In the genomic region with DNA sequence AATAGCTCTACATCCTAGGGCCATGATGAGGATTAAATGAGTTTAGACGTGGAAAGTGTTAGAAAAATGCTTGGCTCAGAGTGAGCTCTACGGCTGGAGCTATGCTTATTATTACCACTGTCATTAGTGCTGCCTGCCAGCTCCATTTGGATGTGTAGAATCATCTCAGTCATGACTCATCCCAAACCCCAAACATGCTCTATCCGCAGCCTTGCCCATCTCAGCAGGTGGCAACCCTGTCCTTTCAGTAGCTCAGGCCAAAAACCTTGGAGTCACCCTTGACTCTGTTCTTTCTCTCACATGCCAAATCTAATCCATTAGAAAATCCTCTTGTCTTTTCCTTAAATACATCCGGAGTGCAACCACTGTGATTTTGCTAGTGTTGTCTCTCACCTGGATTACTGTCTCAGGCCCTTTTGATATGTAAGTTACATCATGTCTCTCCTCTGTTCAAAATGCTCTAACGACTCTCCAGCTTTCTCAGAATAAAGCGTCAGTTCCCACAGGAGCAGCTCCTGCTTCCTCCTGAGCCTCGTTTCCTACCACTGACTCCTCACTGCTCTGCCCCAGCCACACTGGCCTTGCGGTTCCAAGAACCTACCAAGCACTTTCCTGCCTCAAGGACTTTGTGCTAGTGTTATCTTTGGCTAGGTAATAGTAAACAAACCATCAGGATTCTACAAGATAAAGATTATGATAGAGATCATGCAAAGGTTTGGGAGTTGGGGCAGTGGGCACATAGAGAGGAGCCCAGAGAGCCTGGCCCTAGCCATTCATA, we compare ENCODE assay signal across 18 cellular contexts. TPM values are rescaled to one million over a fixed set of nuclear protein-coding genes. Genes with fewer than 3 reads are reported as not detected.
DNase-seq lines count a peak whose midpoint lies in the region; ATAC-seq lines count a peak whose summit lies in the region.
"Had no signal": no experiment of that assay in that cellular context is flagged by ENCODE, and none has a peak within 500 bp of the region (broad histone marks: within the 10 kb centered on the region; RNA-seq: fewer than 3 reads in every experiment).

No MANE protein-coding gene starts in this region.

- H3K4me3 ChIP-seq in SJCRH30, result no peak overlapping the region
- H3K4me3 ChIP-seq in mesendoderm (ENCODE audit: low read length), result no peak overlapping the region
- H3K4me3 ChIP-seq: BLaER1 treated with 17β-estradiol and CSF1 and Interleukin-3, amounts not matched to agents 10 nM and 100 nM; K562; PC-9 had no signal

- H3K9ac ChIP-seq in mesendoderm (ENCODE audit: low read length), result no peak overlapping the region
- H3K9ac ChIP-seq: BLaER1 treated with 17β-estradiol and CSF1 and Interleukin-3, amounts not matched to agents 10 nM and 100 nM had no signal

- no peak overlapping the region for H3K4me2 ChIP-seq in mesendoderm (ENCODE audit: low read length)
- H3K4me2 ChIP-seq: PC-9 had no signal

- H3K4ac ChIP-seq in mesendoderm (ENCODE audit: low read depth, low read length), result no peak overlapping the region

- H3K18ac ChIP-seq in mesendoderm (ENCODE audit: low read length), result no peak overlapping the region

- H4K8ac ChIP-seq in mesendoderm (ENCODE audit: low read depth, low read length), result no peak overlapping the region

- no peak overlapping the region for H2BK15ac ChIP-seq in mesendoderm (replicated peaks; ENCODE audit: low read depth)

- no peaks in the 10 kb centered on the region for H3K79me2 ChIP-seq in mesendoderm (ENCODE audit: control insufficient read depth, insufficient read depth, low read length)

- no peak overlapping the region for H4K5ac ChIP-seq in mesendoderm (ENCODE audit: low read length)

- ATAC-seq in GM19328 (IDR thresholded peaks at IDR 0.05; ENCODE audit: unreplicated experiment), result no peak
- ATAC-seq: activated T-cell treated with anti-CD3 and anti-CD28 coated beads, Interleukin-2, amount 50 U/mL, for 4 hours; K562 had no signal

- no peak overlapping the region for H2BK120ac ChIP-seq in mesendoderm (ENCODE audit: low read depth, low read length)

- no peak overlapping the region for H2AK5ac ChIP-seq in mesendoderm (ENCODE audit: low read length)

- H3K27ac ChIP-seq in SJCRH30, result no peak overlapping the region
- no peak overlapping the region for H3K27ac ChIP-seq in mesendoderm (ENCODE audit: low read depth, low read length)
- H3K27ac ChIP-seq: BLaER1 treated with 17β-estradiol and CSF1 and Interleukin-3, amounts not matched to agents 10 nM and 100 nM; PC-9 had no signal

- H3K79me1 ChIP-seq in mesendoderm (ENCODE audit: low read length), result no peaks in the 10 kb centered on the region

- no peaks in the 10 kb centered on the region for H3K9me3 ChIP-seq in SJCRH30 (replicated peaks)

- DNase-seq in EL, result peak; percentile 32
- DNase-seq in LoVo (ENCODE audit: low spot score), result peak; percentile 15
- DNase-seq in SJCRH30, result peak; percentile 36 to 44
- DNase-seq in mesendoderm, result peak; percentile 42
- DNase-seq in SW 1271 (lab: John Stamatoyannopoulos, UW), result no peak
- DNase-seq in NCI-H2107 (lab: John Stamatoyannopoulos, UW), result no peak
- DNase-seq: activated CD4-positive, alpha-beta memory T cell treated with anti-CD3 and anti-CD28 coated beads for 36 hours; activated naive CD8-positive, alpha-beta T cell treated with anti-CD3 and anti-CD28 coated beads, Interleukin-2, amount 10 ng/mL, durations not matched to agents 7 days and 5 days; activated T-cell treated with anti-CD3 and anti-CD28 coated beads, Interleukin-2, amount 50 U/mL, for 4 hours; NCI-H1436 treated with DMSO at 0.1 percent for 48 hours; NCI-H510A; PC-9; stimulated activated CD4-positive, alpha-beta T cell treated with anti-CD3 and anti-CD28 coated beads, Interleukin-4, amount 100 ng/mL, for 4 hours had no signal

- H2BK5ac ChIP-seq in mesendoderm (ENCODE audit: low read length), result no peak overlapping the region

- no peaks in the 10 kb centered on the region for H3K4me1 ChIP-seq in SJCRH30
- peaks cover 4% of the 10 kb centered on the region for H3K4me1 ChIP-seq in mesendoderm (ENCODE audit: control insufficient read depth, low read depth, low read length)

- H3K36me3 ChIP-seq in SJCRH30, result no peaks in the 10 kb centered on the region
- H3K36me3 ChIP-seq in mesendoderm (ENCODE audit: control insufficient read depth, insufficient read depth, low read length), result no peaks in the 10 kb centered on the region
- H3K36me3 ChIP-seq: BLaER1 treated with 17β-estradiol and CSF1 and Interleukin-3, amounts not matched to agents 10 nM and 100 nM had no signal

- H3K56ac ChIP-seq in mesendoderm (ENCODE audit: low read length), result no peak overlapping the region

- WGBS in mesendoderm (ENCODE audit: extremely low coverage, insufficient coverage, low lambda C conversion rate), result no CpG with 5 or more reads among the region's 8 CpGs

- H3K27me3 ChIP-seq in SJCRH30 (no peaks in the 10 kb centered on the region), mesendoderm (ENCODE audit: insufficient read depth, low read length, poor library complexity) (peaks cover 10% of the 10 kb centered on the region)

- no peak overlapping the region for H3K23ac ChIP-seq in mesendoderm (ENCODE audit: low read length)

RNA-seq across cellular contexts. Expression of a gene that starts 10.5 kb away (rescaled TPM):
- not detected in 2 replicates for total RNA-seq in SJCRH30 (2014; rRNA removed; shearing (Covaris generic))
- not detected for polyA plus RNA-seq in mesendoderm (2013, experiment 1 of 2)
- polyA plus RNA-seq in mesendoderm (2013, experiment 2 of 2), result 0.01 TPM
- total RNA-seq: activated CD4-positive, alpha-beta memory T cell treated with anti-CD3 and anti-CD28 coated beads for 36 hours; activated naive CD8-positive, alpha-beta T cell treated with anti-CD3 and anti-CD28 coated beads, Interleukin-2, amount 10 ng/mL, durations not matched to agents 7 days and 5 days; activated T-cell treated with anti-CD3 and anti-CD28 coated beads, Interleukin-2, amount 50 U/mL, for 4 hours; K562; PC-9 had no signal
- polyA plus RNA-seq: K562 had no signal

RNA-seq across cellular contexts. Expression of a gene that starts 51.0 kb away (rescaled TPM):
- total RNA-seq in SJCRH30 (2014; rRNA removed; shearing (Covaris generic)), result 106 and 109 TPM in 2 replicates
- polyA plus RNA-seq in mesendoderm (2013, experiment 1 of 2), result 325 TPM
- 333 TPM for polyA plus RNA-seq in mesendoderm (2013, experiment 2 of 2)

RNA-seq across cellular contexts. Expression of a gene that starts 53.1 kb away (rescaled TPM):
- not detected in 2 replicates for total RNA-seq in SJCRH30 (2014; rRNA removed; shearing (Covaris generic))
- polyA plus RNA-seq in mesendoderm (2013, experiment 1 of 2), result not detected
- polyA plus RNA-seq in mesendoderm (2013, experiment 2 of 2), result not detected
- total RNA-seq: activated CD4-positive, alpha-beta memory T cell treated with anti-CD3 and anti-CD28 coated beads for 36 hours; activated naive CD8-positive, alpha-beta T cell treated with anti-CD3 and anti-CD28 coated beads, Interleukin-2, amount 10 ng/mL, durations not matched to agents 7 days and 5 days; activated T-cell treated with anti-CD3 and anti-CD28 coated beads, Interleukin-2, amount 50 U/mL, for 4 hours; K562; osteocyte; PC-9 had no signal
- polyA plus RNA-seq: K562, thymus had no signal

Comparison
In these comparisons a context has a peak if more than half of its experiments do, and no peak if none do; other contexts are left out.
1. DNase-seq: peak in EL (single experiment), LoVo (single experiment), SJCRH30 (2 of 2) and mesendoderm (single experiment); none in SW 1271 (0 of 2) and NCI-H2107 (single experiment).